Comparison of ENCODE assay signal across 14 cellular contexts in the genomic region with DNA sequence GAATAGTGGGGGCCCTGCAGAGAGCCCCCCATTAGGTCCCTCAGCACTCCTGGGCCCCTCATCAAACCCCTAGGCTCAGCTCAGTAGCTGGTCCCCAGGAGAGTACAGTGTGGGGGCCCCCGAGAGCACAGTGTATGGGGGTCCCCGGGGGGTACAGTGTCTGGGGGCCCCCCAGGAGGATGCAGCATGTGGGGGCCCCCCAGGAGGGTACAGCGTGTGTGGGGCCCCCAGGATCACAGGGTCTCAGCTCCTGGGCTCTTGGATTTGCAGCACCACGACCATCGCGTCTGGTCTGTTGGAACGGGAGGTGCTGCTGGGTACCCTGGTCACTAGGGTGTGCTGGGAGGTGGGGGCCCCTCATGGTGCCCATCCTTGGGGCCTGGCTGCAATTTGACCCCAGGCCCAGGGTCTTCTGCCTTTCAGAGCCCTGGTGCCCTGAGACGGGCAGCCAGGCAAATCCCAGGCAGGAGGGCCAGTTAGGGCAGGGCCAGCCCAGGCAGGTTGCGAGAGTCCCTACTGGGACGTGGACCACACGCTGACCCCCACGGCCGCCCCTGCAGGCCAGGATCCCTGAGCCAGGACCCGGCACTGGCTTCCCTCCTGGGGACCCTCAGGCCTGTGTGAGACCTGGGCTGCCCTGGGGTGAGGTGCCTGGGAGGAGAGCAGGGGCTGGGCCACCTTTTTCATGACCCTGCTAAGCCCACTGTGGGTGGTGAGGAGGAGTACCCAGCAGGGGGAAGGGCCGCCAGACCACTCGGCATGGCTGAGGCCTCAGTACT. TPM values are rescaled to one million over a fixed set of nuclear protein-coding genes. Genes with fewer than 3 reads are reported as not detected.
A peak's percentile ranks its signal among the peaks of the same experiment; 100 is the strongest.
DNase-seq lines count a peak whose midpoint lies in the region; ATAC-seq, FAIRE-seq and TF ChIP-seq lines count a peak whose summit lies in the region.
"Had no signal": no experiment of that assay in that cellular context is flagged by ENCODE, and none has a peak within 500 bp of the region (broad histone marks: within the 10 kb centered on the region; RNA-seq: fewer than 3 reads in every experiment).

No MANE protein-coding gene starts in this region.

- H3K4me2 ChIP-seq in BLaER1 (no peak overlapping the region), HCT116 (ENCODE audit: low read length) (no peak overlapping the region), GM12878 (ENCODE audit: control insufficient read depth, insufficient read depth) (no peak overlapping the region), mesenchymal stem cell (ENCODE audit: low read length, poor library complexity, severe bottlenecking) (no peak overlapping the region)

- intact Hi-C loops in HCT116 (cut with micrococcal nuclease): no loop called here
- intact Hi-C loops in GM12878 (cut with micrococcal nuclease; ENCODE audit: unreplicated experiment): no loop called here
- intact Hi-C loops in A673 (cut with micrococcal nuclease; ENCODE audit: unreplicated experiment): no loop called here

- no peak overlapping the region for H4K91ac ChIP-seq in mesenchymal stem cell (ENCODE audit: low read length)

- H3K9me3 ChIP-seq in BLaER1 (no peaks in the 10 kb centered on the region), HCT116 (ENCODE audit: control insufficient read depth in 1 of 2, insufficient read depth in 1 of 2, low read depth in 1 of 2, low read length in 2 of 2) (no peaks in the 10 kb centered on the region), GM12878 (replicated peaks; ENCODE audit: control insufficient read depth, insufficient read depth, low read length) (no peaks in the 10 kb centered on the region), mesenchymal stem cell (ENCODE audit: control insufficient read depth, low read length) (no peaks in the 10 kb centered on the region), A673 (ENCODE audit: low read depth, low read length, poor library complexity, severe bottlenecking) (no peaks in the 10 kb centered on the region)
- H3K9me3 ChIP-seq: BLaER1 treated with 17β-estradiol and CSF1 and Interleukin-3, amounts not matched to agents 10 nM and 100 nM had no signal

- H2BK12ac ChIP-seq in mesenchymal stem cell (ENCODE audit: low read length in 2 of 2): no peak overlapping the region

- H3K79me2 ChIP-seq in HCT116 (ENCODE audit: insufficient read depth, low read length): peaks cover 11% of the 10 kb centered on the region; the same call in 1 of the 2 replicates
- no peaks in the 10 kb centered on the region for H3K79me2 ChIP-seq in GM12878 (ENCODE audit: control insufficient read depth, insufficient read depth, low read length)

- H2AK5ac ChIP-seq in mesenchymal stem cell (ENCODE audit: low read length, severe bottlenecking): no peak overlapping the region

- in situ Hi-C loops in GM12878 (cut with MboI): no loop called here

- H3K79me1 ChIP-seq in mesenchymal stem cell (replicated peaks; ENCODE audit: low read length, poor library complexity, severe bottlenecking): peaks cover 45% of the 10 kb centered on the region

- H3K4me1 ChIP-seq in BLaER1 (peaks cover 11% of the 10 kb centered on the region), HCT116 (ENCODE audit: control insufficient read depth in 1 of 2, insufficient read depth in 2 of 2, low read length in 2 of 2) (peaks cover 15 to 25% of the 10 kb centered on the region in 2 experiments), GM12878 (ENCODE audit: control insufficient read depth, insufficient read depth, low read length) (no peaks in the 10 kb centered on the region), mesenchymal stem cell (ENCODE audit: control insufficient read depth, insufficient read depth, low read depth, low read length) (peaks cover 38% of the 10 kb centered on the region), A673 (ENCODE audit: insufficient read depth, low read length, poor library complexity, severe bottlenecking) (no peaks in the 10 kb centered on the region)

- TF ChIP-seq POLR2A in HCT116 (IDR thresholded peaks at IDR 0.05; ENCODE audit: borderline replicate concordance, extremely low read depth, insufficient read depth, insufficient read length) (no peak), GM12878 (IDR thresholded peaks at IDR 0.05; ENCODE audit: low read depth, low read length) (0 out of 2 replicates have a peak, but pooled peaks have one; percentile 8)

- no TSS peak for BruUV-seq in HCT116 (replicated peaks; lab: Mats Ljungman, UMichigan)
- no TSS peak for BruUV-seq in GM12878 (replicated peaks; lab: Mats Ljungman, UMichigan)
- BruUV-seq in A673 (replicated peaks; lab: Mats Ljungman, UMichigan): no TSS peak

- H3K23ac ChIP-seq in mesenchymal stem cell (ENCODE audit: low read length in 2 of 2): no peak overlapping the region

- no peak overlapping the region for H3K27ac ChIP-seq in BLaER1
- peak overlapping the region; percentile 14; the same call in 1 of the 2 replicates for H3K27ac ChIP-seq in HCT116 (ENCODE audit: low read depth, low read length)
- no peak overlapping the region for H3K27ac ChIP-seq in GM12878 (ENCODE audit: control insufficient read depth, insufficient read depth)
- H3K27ac ChIP-seq in mesenchymal stem cell (ENCODE audit: low read length, poor library complexity, severe bottlenecking): no peak overlapping the region
- H3K27ac ChIP-seq in A673 (ENCODE audit: low read depth, low read length, poor library complexity, severe bottlenecking): no peak overlapping the region

- no peak for TF ChIP-seq EP300 in GM12878 (IDR thresholded peaks at IDR 0.05; ENCODE audit: borderline replicate concordance in 1 of 2, control insufficient read depth in 1 of 2, low read depth in 2 of 2, low read length in 2 of 2)

- H3K36me3 ChIP-seq in BLaER1 (peaks cover 98% of the 10 kb centered on the region), HCT116 (ENCODE audit: control insufficient read depth in 1 of 2, insufficient read depth in 2 of 2, low read length in 2 of 2) (peaks cover 2 to 6% of the 10 kb centered on the region in 2 experiments; a peak in 2 of 4 replicates), GM12878 (ENCODE audit: control insufficient read depth in 2 of 2, insufficient read depth in 2 of 2, low read length in 1 of 2) (peaks cover 3 to 24% of the 10 kb centered on the region in 2 experiments; a peak in 3 of 4 replicates), mesenchymal stem cell (ENCODE audit: control insufficient read depth in 1 of 2, insufficient read depth in 2 of 2, low read depth in 1 of 2, low read length in 2 of 2) (peaks cover 29 to 92% of the 10 kb centered on the region in 2 experiments), A673 (ENCODE audit: insufficient read depth, low read length, poor library complexity, severe bottlenecking) (peaks cover 38% of the 10 kb centered on the region)

- no peak for FAIRE-seq in GM12878 (lab: Jason Lieb, UNC)
- FAIRE-seq: A204.1 had no signal

- H3K9me2 ChIP-seq in HCT116 (ENCODE audit: insufficient read depth): no peaks in the 10 kb centered on the region

- no peak for TF ChIP-seq CTCF in HCT116 (IDR thresholded peaks at IDR 0.05 in 2 of 3, conservative IDR thresholded peaks at IDR 0.05 in 1 of 3; ENCODE audit: borderline replicate concordance in 1 of 3, insufficient read depth in 1 of 3, low read depth in 2 of 3, low read length in 2 of 3)
- no peak for TF ChIP-seq CTCF in GM12878 (IDR thresholded peaks at IDR 0.05 in 2 of 3, conservative IDR thresholded peaks at IDR 0.05 in 1 of 3; ENCODE audit: control insufficient read depth in 2 of 3, extremely low read depth in 1 of 3, insufficient read depth in 1 of 3, low read depth in 3 of 3, low read length in 3 of 3)
- no peak for TF ChIP-seq CTCF in A673 (conservative IDR thresholded peaks at IDR 0.05; ENCODE audit: low read depth, low read length)

- H4K20me1 ChIP-seq in BLaER1 (peaks cover 86% of the 10 kb centered on the region), HCT116 (ENCODE audit: insufficient read depth) (no peaks in the 10 kb centered on the region), GM12878 (ENCODE audit: control insufficient read depth, insufficient read depth) (no peaks in the 10 kb centered on the region)

- no peak for TF ChIP-seq RAD21 in HCT116 (IDR thresholded peaks at IDR 0.05; ENCODE audit: low read depth)
- TF ChIP-seq RAD21 in GM12878 (IDR thresholded peaks at IDR 0.05; ENCODE audit: insufficient read depth, low read depth, low read length): no peak

- no peak overlapping the region for H3K4ac ChIP-seq in mesenchymal stem cell (ENCODE audit: low read depth in 1 of 2, low read length in 2 of 2)

- no peak overlapping the region for H2BK120ac ChIP-seq in mesenchymal stem cell (ENCODE audit: low read depth, low read length)

- H2BK5ac ChIP-seq in mesenchymal stem cell (ENCODE audit: low read depth, low read length, poor library complexity, severe bottlenecking): no peak overlapping the region

- no peak overlapping the region for H2BK15ac ChIP-seq in mesenchymal stem cell (ENCODE audit: low read depth, poor library complexity, severe bottlenecking)

- H3K4me3 ChIP-seq in BLaER1 (no peak overlapping the region), HCT116 (replicated peaks in 1 of 2; ENCODE audit: low read depth in 1 of 2, low read length in 2 of 2) (no peak overlapping the region), GM12878 (no peak overlapping the region), mesenchymal stem cell (ENCODE audit: insufficient read depth in 1 of 2, low read depth in 1 of 2, low read length in 2 of 2) (peak overlapping the region in 1 of 2 experiments; percentile 4), A673 (ENCODE audit: low read depth, low read length, poor library complexity, severe bottlenecking) (no peak overlapping the region)
- H3K4me3 ChIP-seq: BLaER1 treated with 17β-estradiol and CSF1 and Interleukin-3, amounts not matched to agents 10 nM and 100 nM had no signal

- POLR2A ChIA-PET in HCT116 (lab: Charles Lee): no interaction called here
- POLR2A ChIA-PET in GM12878 (lab: Charles Lee): no interaction called here
- POLR2A ChIA-PET in A673 (lab: Charles Lee; ENCODE audit: low non-redundant PET): no interaction called here

- RAD21 ChIA-PET in HCT116 (lab: Charles Lee; ENCODE audit: low non-redundant PET in 1 of 2, low total read pairs in 2 of 2, uncharacterized antibody in 2 of 2, unreplicated experiment in 2 of 2): interaction anchor here in 1 of 2 experiments (0.5 kb wide), 1 partner anchor 149 kb away, joined by 3 read pairs; no protein-coding TSS in a partner anchor
- RAD21 ChIA-PET in GM12878 (lab: Charles Lee; ENCODE audit: unreplicated experiment): no interaction called here

- H3K18ac ChIP-seq in mesenchymal stem cell (ENCODE audit: low read depth in 1 of 2, low read length in 2 of 2): no peak overlapping the region

- H4K8ac ChIP-seq in mesenchymal stem cell (ENCODE audit: low read length): peak overlapping the region; percentile 41

- WGBS in GM12878 (ENCODE audit: insufficient coverage, insufficient replicate concordance, low lambda C conversion rate, missing lambda C conversion rate): 83% methylated on average over 16 of the region's 16 CpGs
- 95% methylated on average over 15 of the region's 16 CpGs for WGBS in mesenchymal stem cell

- SMC1A ChIA-PET in GM12878 (lab: Charles Lee; ENCODE audit: uncharacterized antibody, unreplicated experiment): interaction anchor here (1.5 kb wide), 1 partner anchor 13 kb away, joined by 3 read pairs; no protein-coding TSS in a partner anchor

- H3K9ac ChIP-seq in BLaER1: peak overlapping the region; percentile 45; the same call in 1 of the 2 replicates
- H3K9ac ChIP-seq in HCT116 (ENCODE audit: low read length): no peak overlapping the region
- no peak overlapping the region for H3K9ac ChIP-seq in GM12878 (ENCODE audit: control insufficient read depth, insufficient read depth, low read length)
- H3K9ac ChIP-seq in mesenchymal stem cell (ENCODE audit: low read length): no peak overlapping the region

- CTCF ChIA-PET in HCT116 (lab: Charles Lee): interaction anchor here (2.4 kb wide), 1 partner anchor 111 kb away, joined by 8 read pairs; no protein-coding TSS in a partner anchor
- CTCF ChIA-PET in GM12878 (lab: Yijun Ruan, JAX): interaction anchor here (1.7 to 1.8 kb wide), 2 partner anchors 111 kb away, joined by 7 read pairs; no protein-coding TSS in a partner anchor
- CTCF ChIA-PET in A673 (lab: Charles Lee): interaction anchor here (0.6 to 1.8 kb wide), 3 partner anchors 14 to 22 kb away, joined by 3 to 6 read pairs (median 5); no protein-coding TSS in a partner anchor

- DNase-seq in HCT116 (ENCODE audit: low read depth, low spot score) (no peak), GM12878 (ENCODE audit: low read depth, low spot score) (no peak), mesenchymal stem cell (no peak), AG08396 (ENCODE audit: low spot score) (no peak), DMS53 (lab: John Stamatoyannopoulos, UW) (no peak), A673 (ENCODE audit: low spot score) (no peak)
- DNase-seq: Calu3, GDM1, GOT3, H9 had no signal

- H2AFZ ChIP-seq in HCT116 (ENCODE audit: low read depth, low read length, poor library complexity, severe bottlenecking) (no peak overlapping the region), GM12878 (ENCODE audit: control insufficient read depth, low read depth, low read length) (no peak overlapping the region), mesenchymal stem cell (ENCODE audit: low read depth, low read length) (no peak overlapping the region)

- no peaks in the 10 kb centered on the region for H3K27me3 ChIP-seq in BLaER1
- H3K27me3 ChIP-seq in HCT116 (ENCODE audit: insufficient read depth, low read length): no peaks in the 10 kb centered on the region
- no peaks in the 10 kb centered on the region for H3K27me3 ChIP-seq in GM12878 (replicated peaks in 1 of 2; ENCODE audit: control insufficient read depth in 2 of 2, insufficient read depth in 2 of 2, low read length in 1 of 2)
- H3K27me3 ChIP-seq in mesenchymal stem cell (ENCODE audit: control insufficient read depth in 1 of 2, insufficient read depth in 1 of 2, low read length in 2 of 2): no peaks in the 10 kb centered on the region
- no peaks in the 10 kb centered on the region for H3K27me3 ChIP-seq in A673 (replicated peaks; ENCODE audit: insufficient read depth, low read depth, low read length, poor library complexity)
- H3K27me3 ChIP-seq: BLaER1 treated with 17β-estradiol and CSF1 and Interleukin-3, amounts not matched to agents 10 nM and 100 nM had no signal

- no peak for ATAC-seq in HCT116
- ATAC-seq in GM12878: no peak
- ATAC-seq: CD8-positive, alpha-beta T cell had no signal

- no peak overlapping the region for H3K14ac ChIP-seq in mesenchymal stem cell (ENCODE audit: low read length in 2 of 2)

RNA-seq across cellular contexts. Expression of a gene that starts 13.6 kb away (rescaled TPM):
- total RNA-seq in HCT116 (2021; ENCODE audit: unreplicated experiment) (23.8 TPM), GM12878 (2014; rRNA removed) (0.44 and 0.51 TPM in 2 replicates), GM12878 (2014; rRNA removed; fragmentation: Illumina TruSeq; extraction: Trizol) (0.05 and 0.09 TPM in 2 replicates), GM12878 (2021) (0.59 and 0.61 TPM in 2 replicates), A673 (2021) (13.3 and 15.0 TPM in 2 replicates)
- polyA plus RNA-seq in HCT116 (2012): 11.1 and 11.8 TPM in 2 replicates
- 1.2 and 1.3 TPM in 2 replicates for total RNA-seq in GM12878 (2013; cell fraction: nucleolus; rRNA removed)
- polyA plus RNA-seq in GM12878 (2011; ENCODE audit: low read depth): 0.12 TPM
- polyA plus RNA-seq in GM12878 (2011; rRNA removed) (0.03 and 0.04 TPM in 2 replicates), GM12878 (2014; fragmentation: Illumina TruSeq; extraction: Trizol) (0.04 TPM in 1 of 2 replicates, not detected in the other), GM12878 (2014; fragmentation: Nextera tagmentation; extraction: Ambion mirVana) (not detected), GM12878 (2014; rRNA removed) (0.55 and 0.93 TPM in 2 replicates), GM12878 (2016; fragmentation: Nextera tagmentation; extraction: Ambion mirVana) (under 1 TPM in 1 of 2 experiments, not detected in 1; 0.18 TPM)
- polyA plus RNA-seq in GM12878 (2011; cell fraction: cytosol; rRNA removed): 0.09 and 0.28 TPM in 2 replicates
- 2.0 and 2.3 TPM in 2 replicates for polyA plus RNA-seq in GM12878 (2011; cell fraction: nucleus; rRNA removed)
- polyA plus RNA-seq in GM12878 (2012): 1.2 and 1.9 TPM in 2 replicates
- polyA minus RNA-seq in GM12878 (2011; rRNA and poly(A)+ RNA removed): not detected in 2 replicates
- polyA minus RNA-seq in GM12878 (2011; cell fraction: cytosol; rRNA and poly(A)+ RNA removed): 0.83 TPM in 1 of 2 replicates, not detected in the other
- polyA minus RNA-seq in GM12878 (2011; cell fraction: nucleus; rRNA and poly(A)+ RNA removed): 0.19 TPM in 1 of 2 replicates, not detected in the other
- 8.1 TPM for polyA plus RNA-seq in mesenchymal stem cell (2013, experiment 1 of 2)
- 8.0 TPM for polyA plus RNA-seq in mesenchymal stem cell (2013, experiment 2 of 2)

RNA-seq across cellular contexts. Expression of a gene that starts 17.3 kb away (rescaled TPM):
- total RNA-seq in HCT116 (2021; ENCODE audit: unreplicated experiment): 428 TPM
- 468 and 508 TPM in 2 replicates for polyA plus RNA-seq in HCT116 (2012)
- 14.2 and 16.6 TPM in 2 replicates for total RNA-seq in GM12878 (2013; cell fraction: nucleolus; rRNA removed)
- 45.8 and 52.5 TPM in 2 replicates for total RNA-seq in GM12878 (2014; rRNA removed)
- total RNA-seq in GM12878 (2014; rRNA removed; fragmentation: Illumina TruSeq; extraction: Trizol): 18.9 and 23.6 TPM in 2 replicates
- 304 and 305 TPM in 2 replicates for total RNA-seq in GM12878 (2021)
- 34.8 TPM for polyA plus RNA-seq in GM12878 (2011; ENCODE audit: low read depth)
- 18.5 and 46.6 TPM in 2 replicates for polyA plus RNA-seq in GM12878 (2011; rRNA removed)
- 109 and 189 TPM in 2 replicates for polyA plus RNA-seq in GM12878 (2011; cell fraction: cytosol; rRNA removed)
- 95.0 and 142 TPM in 2 replicates for polyA plus RNA-seq in GM12878 (2011; cell fraction: nucleus; rRNA removed)
- polyA plus RNA-seq in GM12878 (2012): 163 and 185 TPM in 2 replicates
- polyA plus RNA-seq in GM12878 (2014; fragmentation: Illumina TruSeq; extraction: Trizol): 1.4 and 12.8 TPM in 2 replicates
- 10 to 100 TPM in 1 of 2 experiments, 1 to 10 TPM in 1; 7.2 to 45.0 TPM for polyA plus RNA-seq in GM12878 (2014; fragmentation: Nextera tagmentation; extraction: Ambion mirVana)
- 179 and 216 TPM in 2 replicates for polyA plus RNA-seq in GM12878 (2014; rRNA removed)
- polyA plus RNA-seq in GM12878 (2016; fragmentation: Nextera tagmentation; extraction: Ambion mirVana): 100 to 1,000 TPM; 355 to 357 TPM
- 38.4 and 79.7 TPM in 2 replicates for polyA minus RNA-seq in GM12878 (2011; rRNA and poly(A)+ RNA removed)
- polyA minus RNA-seq in GM12878 (2011; cell fraction: cytosol; rRNA and poly(A)+ RNA removed): 73.8 and 96.8 TPM in 2 replicates
- polyA minus RNA-seq in GM12878 (2011; cell fraction: nucleus; rRNA and poly(A)+ RNA removed): 21.4 and 39.0 TPM in 2 replicates
- polyA plus RNA-seq in mesenchymal stem cell (2013, experiment 1 of 2): 121 TPM
- polyA plus RNA-seq in mesenchymal stem cell (2013, experiment 2 of 2): 127 TPM
- 237 and 250 TPM in 2 replicates for total RNA-seq in A673 (2021)

RNA-seq across cellular contexts. Expression of a gene that starts 18.7 kb away (rescaled TPM):
- total RNA-seq in HCT116 (2021; ENCODE audit: unreplicated experiment): 86.9 TPM
- polyA plus RNA-seq in HCT116 (2012): 67.3 and 71.4 TPM in 2 replicates
- 65.3 and 74.4 TPM in 2 replicates for total RNA-seq in GM12878 (2013; cell fraction: nucleolus; rRNA removed)
- 62.0 and 65.7 TPM in 2 replicates for total RNA-seq in GM12878 (2014; rRNA removed)
- total RNA-seq in GM12878 (2014; rRNA removed; fragmentation: Illumina TruSeq; extraction: Trizol): 30.7 and 34.3 TPM in 2 replicates
- total RNA-seq in GM12878 (2021): 64.6 and 71.0 TPM in 2 replicates
- polyA plus RNA-seq in GM12878 (2011; ENCODE audit: low read depth): 10.6 TPM
- 30.2 and 31.3 TPM in 2 replicates for polyA plus RNA-seq in GM12878 (2011; rRNA removed)
- polyA plus RNA-seq in GM12878 (2011; cell fraction: cytosol; rRNA removed): 35.3 and 63.5 TPM in 2 replicates
- 132 and 164 TPM in 2 replicates for polyA plus RNA-seq in GM12878 (2011; cell fraction: nucleus; rRNA removed)
- polyA plus RNA-seq in GM12878 (2012): 35.5 and 36.4 TPM in 2 replicates
- 8.5 and 16.3 TPM in 2 replicates for polyA plus RNA-seq in GM12878 (2014; fragmentation: Illumina TruSeq; extraction: Trizol)
- polyA plus RNA-seq in GM12878 (2014; fragmentation: Nextera tagmentation; extraction: Ambion mirVana): under 1 TPM; 0.33 to 0.74 TPM
- polyA plus RNA-seq in GM12878 (2014; rRNA removed): 57.0 and 69.5 TPM in 2 replicates
- polyA plus RNA-seq in GM12878 (2016; fragmentation: Nextera tagmentation; extraction: Ambion mirVana): 1 to 10 TPM; 4.9 to 5.4 TPM
- polyA minus RNA-seq in GM12878 (2011; rRNA and poly(A)+ RNA removed): 31.5 and 37.9 TPM in 2 replicates
- polyA minus RNA-seq in GM12878 (2011; cell fraction: cytosol; rRNA and poly(A)+ RNA removed): 19.5 and 22.7 TPM in 2 replicates
- 19.9 and 33.8 TPM in 2 replicates for polyA minus RNA-seq in GM12878 (2011; cell fraction: nucleus; rRNA and poly(A)+ RNA removed)
- polyA plus RNA-seq in mesenchymal stem cell (2013, experiment 1 of 2): 31.4 TPM
- 31.8 TPM for polyA plus RNA-seq in mesenchymal stem cell (2013, experiment 2 of 2)
- 64.9 and 73.2 TPM in 2 replicates for total RNA-seq in A673 (2021)

RNA-seq across cellular contexts. Expression of a gene that starts 24.1 kb away (rescaled TPM):
- total RNA-seq in HCT116 (2021; ENCODE audit: unreplicated experiment): 146 TPM
- 63.2 and 79.4 TPM in 2 replicates for polyA plus RNA-seq in HCT116 (2012)
- total RNA-seq in GM12878 (2013; cell fraction: nucleolus; rRNA removed): 69.3 and 73.1 TPM in 2 replicates
- total RNA-seq in GM12878 (2014; rRNA removed): 6.1 and 8.4 TPM in 2 replicates
- 6.5 and 7.0 TPM in 2 replicates for total RNA-seq in GM12878 (2014; rRNA removed; fragmentation: Illumina TruSeq; extraction: Trizol)
- total RNA-seq in GM12878 (2021): 51.5 and 52.3 TPM in 2 replicates
- 6.0 TPM for polyA plus RNA-seq in GM12878 (2011; ENCODE audit: low read depth)
- polyA plus RNA-seq in GM12878 (2011; rRNA removed): 7.6 and 12.2 TPM in 2 replicates
- 24.2 and 29.5 TPM in 2 replicates for polyA plus RNA-seq in GM12878 (2011; cell fraction: cytosol; rRNA removed)
- 102 and 129 TPM in 2 replicates for polyA plus RNA-seq in GM12878 (2011; cell fraction: nucleus; rRNA removed)
- 26.6 and 35.6 TPM in 2 replicates for polyA plus RNA-seq in GM12878 (2012)
- polyA plus RNA-seq in GM12878 (2014; fragmentation: Illumina TruSeq; extraction: Trizol): 4.2 and 7.9 TPM in 2 replicates
- under 1 TPM; 0.38 to 0.63 TPM for polyA plus RNA-seq in GM12878 (2014; fragmentation: Nextera tagmentation; extraction: Ambion mirVana)
- 30.9 and 33.7 TPM in 2 replicates for polyA plus RNA-seq in GM12878 (2014; rRNA removed)
- polyA plus RNA-seq in GM12878 (2016; fragmentation: Nextera tagmentation; extraction: Ambion mirVana): 1 to 10 TPM; 2.3 TPM
- 2.3 and 11.8 TPM in 2 replicates for polyA minus RNA-seq in GM12878 (2011; rRNA and poly(A)+ RNA removed)
- 21.7 and 23.8 TPM in 2 replicates for polyA minus RNA-seq in GM12878 (2011; cell fraction: cytosol; rRNA and poly(A)+ RNA removed)
- 29.9 and 46.6 TPM in 2 replicates for polyA minus RNA-seq in GM12878 (2011; cell fraction: nucleus; rRNA and poly(A)+ RNA removed)
- 58.6 TPM for polyA plus RNA-seq in mesenchymal stem cell (2013, experiment 1 of 2)
- 58.0 TPM for polyA plus RNA-seq in mesenchymal stem cell (2013, experiment 2 of 2)
- 156 and 169 TPM in 2 replicates for total RNA-seq in A673 (2021)

RNA-seq across cellular contexts. Expression of a gene that starts 44.9 kb away (rescaled TPM):
- 276 TPM for total RNA-seq in HCT116 (2021; ENCODE audit: unreplicated experiment)
- polyA plus RNA-seq in HCT116 (2012): 398 and 405 TPM in 2 replicates
- 275 and 320 TPM in 2 replicates for total RNA-seq in GM12878 (2013; cell fraction: nucleolus; rRNA removed)
- total RNA-seq in GM12878 (2014; rRNA removed): 216 and 225 TPM in 2 replicates
- total RNA-seq in GM12878 (2014; rRNA removed; fragmentation: Illumina TruSeq; extraction: Trizol): 228 and 243 TPM in 2 replicates
- total RNA-seq in GM12878 (2021): 264 and 284 TPM in 2 replicates
- polyA plus RNA-seq in GM12878 (2011; ENCODE audit: low read depth): 115 TPM
- 153 and 253 TPM in 2 replicates for polyA plus RNA-seq in GM12878 (2011; rRNA removed)
- 253 and 279 TPM in 2 replicates for polyA plus RNA-seq in GM12878 (2011; cell fraction: cytosol; rRNA removed)
- 892 and 1,145 TPM in 2 replicates for polyA plus RNA-seq in GM12878 (2011; cell fraction: nucleus; rRNA removed)
- polyA plus RNA-seq in GM12878 (2012): 254 and 374 TPM in 2 replicates
- 152 and 313 TPM in 2 replicates for polyA plus RNA-seq in GM12878 (2014; fragmentation: Illumina TruSeq; extraction: Trizol)
- polyA plus RNA-seq in GM12878 (2014; fragmentation: Nextera tagmentation; extraction: Ambion mirVana): 10 to 100 TPM; 27.6 to 52.4 TPM
- 335 and 370 TPM in 2 replicates for polyA plus RNA-seq in GM12878 (2014; rRNA removed)
- 100 to 1,000 TPM; 162 to 166 TPM for polyA plus RNA-seq in GM12878 (2016; fragmentation: Nextera tagmentation; extraction: Ambion mirVana)
- 50.8 and 65.0 TPM in 2 replicates for polyA minus RNA-seq in GM12878 (2011; rRNA and poly(A)+ RNA removed)
- polyA minus RNA-seq in GM12878 (2011; cell fraction: cytosol; rRNA and poly(A)+ RNA removed): 44.4 and 56.1 TPM in 2 replicates
- 81.2 and 108 TPM in 2 replicates for polyA minus RNA-seq in GM12878 (2011; cell fraction: nucleus; rRNA and poly(A)+ RNA removed)
- 118 TPM for polyA plus RNA-seq in mesenchymal stem cell (2013, experiment 1 of 2)
- 120 TPM for polyA plus RNA-seq in mesenchymal stem cell (2013, experiment 2 of 2)
- total RNA-seq in A673 (2021): 287 and 386 TPM in 2 replicates
